ENCODE assay signal across 6 cellular contexts in the genomic region with DNA sequence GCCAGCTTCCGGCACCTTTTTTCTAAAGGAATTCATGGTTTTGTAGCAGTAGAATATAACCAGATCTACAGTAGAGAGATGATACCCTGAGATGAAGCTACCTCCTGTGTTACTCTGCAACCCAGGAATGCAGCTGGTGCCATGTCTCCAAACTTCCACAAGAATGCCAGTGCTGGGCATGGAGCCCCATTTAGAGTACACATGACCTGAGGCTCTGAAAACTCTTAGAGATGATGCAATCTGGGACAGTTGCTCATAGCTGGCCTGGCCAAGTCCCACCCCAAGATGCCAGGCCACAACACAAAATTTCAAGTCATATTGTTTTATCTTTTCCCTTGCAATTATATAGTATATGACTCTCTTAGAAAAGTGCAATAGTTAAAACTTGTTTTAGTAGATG. TPM values are rescaled to one million over a fixed set of nuclear protein-coding genes. Genes with fewer than 3 reads are reported as not detected.
"Had no signal": no experiment of that assay in that cellular context is flagged by ENCODE, and none has a peak within 500 bp of the region (broad histone marks: within the 10 kb centered on the region; RNA-seq: fewer than 3 reads in every experiment).

No MANE protein-coding gene starts in this region.

RNA-seq across cellular contexts. Expression of gene HEATR4, which starts 13.4 kb away (rescaled TPM):
- total RNA-seq: activated B cell treated with CpG ODN at 0.5 μM for 24 hours; activated naive CD4-positive, alpha-beta T cell treated with anti-CD3 and anti-CD28 coated beads for 36 hours; activated naive CD4-positive, alpha-beta T cell treated with anti-CD3 and anti-CD28 coated beads, Interleukin-2, amount 50 U/mL, for 72 hours; activated T-cell treated with anti-CD3 and anti-CD28 coated beads, Interleukin-2, amount 50 U/mL, for 4 hours; astrocyte; RPMI7951 had no signal
